ENCODE assay signal across 9 cellular contexts in the genomic region with DNA sequence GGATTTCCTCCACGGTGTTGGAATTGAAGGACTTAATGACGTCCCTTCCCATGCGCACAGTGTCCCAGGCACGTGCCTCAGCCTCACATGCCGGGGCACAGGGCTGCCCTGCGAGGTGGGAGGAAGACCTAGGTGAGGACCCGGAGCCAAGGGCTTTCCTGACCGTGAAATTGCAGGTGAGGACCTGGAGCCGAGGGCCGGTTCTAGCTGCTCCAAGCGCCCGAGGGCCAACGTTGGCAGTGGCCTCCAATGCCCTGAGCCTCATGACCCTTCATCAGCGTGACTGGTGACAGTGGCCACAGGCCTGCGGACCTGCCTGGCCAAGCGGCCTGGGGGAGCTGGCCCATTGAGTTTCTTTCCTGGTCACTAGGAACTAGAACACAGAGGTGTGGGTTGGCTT.
"Had no signal": no experiment of that assay in that cellular context is flagged by ENCODE, and none has a peak within 500 bp of the region (broad histone marks: within the 10 kb centered on the region; RNA-seq: fewer than 3 reads in every experiment).

No MANE protein-coding gene starts in this region.

- H3K4me1 ChIP-seq: HAP-1 had no signal

- H3K9ac ChIP-seq: GM23248 had no signal

- H3K4me2 ChIP-seq: GM23338 had no signal

- H3K27ac ChIP-seq: GM23248 had no signal

- H3K4me3 Mint-ChIP-seq: GM23338, H9, HFFc6 had no signal

- FAIRE-seq: H1 had no signal

- H3K4me3 ChIP-seq: GM23248, GM23338, HAP-1 had no signal

- H3K27ac Mint-ChIP-seq: HFFc6 had no signal

- DNase-seq: GM23248, GOT3, H7, H9, HCEC 1CT, HFFc6 had no signal

- H3K9me3 ChIP-seq: HAP-1 had no signal

- H3K36me3 ChIP-seq: HAP-1 had no signal

- H2AFZ ChIP-seq: GM23248, GM23338 had no signal
